ENCODE assay signal across 22 cellular contexts in the genomic region with DNA sequence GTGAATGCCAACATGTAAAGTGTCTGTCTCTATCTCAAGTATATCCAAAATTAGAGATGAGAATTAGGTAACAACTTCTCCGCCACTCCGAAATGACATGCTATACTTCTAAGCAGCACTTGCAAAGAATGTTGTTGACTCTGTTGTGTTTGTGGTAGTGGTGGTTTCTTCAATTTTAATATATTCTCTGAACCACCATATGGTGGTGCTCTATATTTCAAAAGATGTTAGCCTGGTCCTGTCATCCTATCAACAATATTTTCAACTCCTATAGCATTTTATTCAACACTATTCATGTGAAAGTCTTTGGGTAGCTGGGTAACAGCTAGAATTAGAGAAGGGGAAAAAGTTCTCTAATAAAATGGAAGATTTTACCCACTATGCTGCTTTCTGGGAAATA.
DNase-seq lines count a peak whose midpoint lies in the region; ATAC-seq, FAIRE-seq and TF ChIP-seq lines count a peak whose summit lies in the region.
"Had no signal": no experiment of that assay in that cellular context is flagged by ENCODE, and none has a peak within 500 bp of the region (broad histone marks: within the 10 kb centered on the region; RNA-seq: fewer than 3 reads in every experiment).

No MANE protein-coding gene starts in this region.

- no peak for DNase-seq in D721Med (ENCODE audit: insufficient read length, low spot score)
- DNase-seq in Panc1 (ENCODE audit: low read depth, low spot score), result no peak
- DNase-seq in kidney glomerular epithelial cell (lab: John Stamatoyannopoulos, UW), result peak; percentile 6
- no peak for DNase-seq in left lung
- no peak for DNase-seq in stimulated activated CD4-positive, alpha-beta T cell treated with anti-CD3 and anti-CD28 coated beads, Interleukin-2, amount 100 ng/mL, for 24 hours
- no peak for DNase-seq in coronary artery (ENCODE audit: low spot score)
- DNase-seq: activated effector memory CD4-positive, alpha-beta T cell treated with anti-CD3 and anti-CD28 coated beads, Interleukin-2, amount 50 U/mL, for 16 hours; DND-41; HCEC 1CT; heart left ventricle; NCI-H2029 treated with DMSO at 0.1 percent for 48 hours; NK-92 treated with Interleukin-12 subunit alpha and Interleukin-12 subunit beta, amount 100 ng/mL, for 24 hours; occipital lobe; stimulated activated naive CD4-positive, alpha-beta T cell; uterus had no signal

- ATAC-seq in Panc1, result no peak
- no peak for ATAC-seq in left lung
- ATAC-seq in GM21737 (IDR thresholded peaks at IDR 0.05; ENCODE audit: unreplicated experiment), result no peak
- ATAC-seq: esophagus mucosa, heart left ventricle, K562 had no signal

- POLR2A ChIA-PET in Panc1 (lab: Charles Lee), result no interaction called here

- CTCF ChIA-PET in Panc1 (lab: Charles Lee), result no interaction called here

- no peaks in the 10 kb centered on the region for H3K36me3 ChIP-seq in Panc1 (ENCODE audit: control insufficient read depth, insufficient read depth, low read length)
- no peaks in the 10 kb centered on the region for H3K36me3 ChIP-seq in left lung
- H3K36me3 ChIP-seq: heart left ventricle, uterus had no signal

- in situ Hi-C loops in Panc1 (cut with HindIII; ENCODE audit: low pct_unique_long_range_greater_than_20kb, low sequenced_read_pairs), result no loop called here

- H3K27ac ChIP-seq in Panc1 (ENCODE audit: low read length), result no peak overlapping the region
- H3K27ac ChIP-seq in left lung, result no peak overlapping the region
- H3K27ac ChIP-seq in coronary artery, result no peak overlapping the region
- H3K27ac ChIP-seq: heart left ventricle, SK-N-MC, uterus had no signal

- intact Hi-C loops in Panc1 (cut with micrococcal nuclease; ENCODE audit: unreplicated experiment) (no loop called here), left lung (cut with DNase I) (no loop called here)

- no TSS peak for BruUV-seq in Panc1 (replicated peaks; lab: Mats Ljungman, UMichigan)

- no peaks in the 10 kb centered on the region for H3K4me1 ChIP-seq in Panc1 (ENCODE audit: control insufficient read depth, insufficient read depth, low read length)
- H3K4me1 ChIP-seq in left lung, result no peaks in the 10 kb centered on the region
- H3K4me1 ChIP-seq: heart left ventricle, uterus had no signal

- H3K9me3 ChIP-seq in Panc1 (ENCODE audit: control insufficient read depth, insufficient read depth, low read depth, low read length) (no peaks in the 10 kb centered on the region), left lung (no peaks in the 10 kb centered on the region)
- H3K9me3 ChIP-seq: heart left ventricle, uterus had no signal

- H3K27me3 ChIP-seq in Panc1 (ENCODE audit: control insufficient read depth, insufficient read depth, low read length) (no peaks in the 10 kb centered on the region), left lung (no peaks in the 10 kb centered on the region)
- H3K27me3 ChIP-seq: heart left ventricle, uterus had no signal

- TF ChIP-seq CTCF in D721Med (IDR thresholded peaks at IDR 0.05; ENCODE audit: insufficient read depth, missing control alignments) (peak; percentile 30), LNCAP (IDR thresholded peaks at IDR 0.05) (peak; percentile 31; the same call in 1 of the 2 replicates), Panc1 (IDR thresholded peaks at IDR 0.05) (peak; percentile 10; the same call in 1 of the 2 replicates), left lung (IDR thresholded peaks at IDR 0.05) (no peak), coronary artery (IDR thresholded peaks at IDR 0.05) (no peak)

- H3K4me3 ChIP-seq in Panc1 (ENCODE audit: low read depth in 2 of 2, low read length in 2 of 2) (no peak overlapping the region), left lung (no peak overlapping the region), coronary artery (no peak overlapping the region)
- H3K4me3 ChIP-seq: heart left ventricle, K562, SK-N-MC, uterus had no signal

- peak; percentile 11 for FAIRE-seq in D721Med (lab: Jason Lieb, UNC)
- FAIRE-seq: astrocyte, K562, keratinocyte had no signal

Comparison
In these comparisons a context has a peak if more than half of its experiments do, and no peak if none do; other contexts are left out.
1. CTCF ChIP-seq: peak in D721Med (single experiment), LNCAP (single experiment) and Panc1 (single experiment); none in left lung (0 of 2) and coronary artery (single experiment).